ENCODE assay signal across 8 cellular contexts in genomic region chr9:6907772-6908381, GRCh38.
DNase-seq lines count a peak whose midpoint lies in the region; ATAC-seq, FAIRE-seq and TF ChIP-seq lines count a peak whose summit lies in the region.

No MANE protein-coding gene starts in this region.

- no peaks in the 10 kb centered on the region for H3K36me3 ChIP-seq in SK-N-MC (ENCODE audit: insufficient read depth, low read length)
- no peaks in the 10 kb centered on the region for H3K36me3 ChIP-seq in iPS-20b (ENCODE audit: insufficient read depth, low read depth, low read length)

- no peaks in the 10 kb centered on the region for H3K9me3 Mint-ChIP-seq in activated naive CD8-positive, alpha-beta T cell treated with anti-CD3 and anti-CD28 coated beads, Interleukin-2, amount 50 U/mL, for 24 hours

- DNase-seq in A549 (ENCODE audit: low read depth in 1 of 2, low spot score in 1 of 2) (peak; percentile 15 to 49), GM13977 (ENCODE audit: low spot score) (no peak), SK-N-MC (ENCODE audit: low read depth, low spot score) (peak; percentile 20), D341Med (ENCODE audit: low spot score) (no peak), posterior vena cava (ENCODE audit: low spot score) (no peak)
- no peak for DNase-seq in activated naive CD8-positive, alpha-beta T cell treated with anti-CD3 and anti-CD28 coated beads, Interleukin-2, amount 50 U/mL, for 24 hours

- H3K27me3 ChIP-seq in iPS-20b (ENCODE audit: insufficient read depth, low read length): no peaks in the 10 kb centered on the region

- H3K9ac ChIP-seq in SK-N-MC (ENCODE audit: insufficient read length) (no peak overlapping the region), iPS-20b (ENCODE audit: low read depth, low read length) (peak overlapping the region; percentile 22; the same call in 1 of the 2 replicates)

- H3K4me1 ChIP-seq in A549 (peaks cover 3% of the 10 kb centered on the region; the same call in 1 of the 3 replicates), iPS-20b (ENCODE audit: insufficient read depth, low read length) (peaks cover 13% of the 10 kb centered on the region; the same call in 1 of the 2 replicates)

- TF ChIP-seq CTCF in A549 (IDR thresholded peaks at IDR 0.05): peak; percentile 88
- peak; percentile 30 for TF ChIP-seq CTCF in GM13977 (IDR thresholded peaks at IDR 0.05; ENCODE audit: extremely low read depth, insufficient read depth, missing control alignments)

- intact Hi-C loops in posterior vena cava (cut with DNase I): no loop called here

- H3K4me1 Mint-ChIP-seq in activated naive CD8-positive, alpha-beta T cell treated with anti-CD3 and anti-CD28 coated beads, Interleukin-2, amount 50 U/mL, for 24 hours: peaks cover 8% of the 10 kb centered on the region

- H3K36me3 Mint-ChIP-seq in activated naive CD8-positive, alpha-beta T cell treated with anti-CD3 and anti-CD28 coated beads, Interleukin-2, amount 50 U/mL, for 24 hours (ENCODE audit: low read depth): no peaks in the 10 kb centered on the region

- H3K4me2 ChIP-seq in A549: no peak overlapping the region

- FAIRE-seq in A549 (lab: Jason Lieb, UNC): peak; percentile 97

- TF ChIP-seq RAD21 in A549 (conservative IDR thresholded peaks at IDR 0.05 in 1 of 2, IDR thresholded peaks at IDR 0.05 in 1 of 2): peak; percentile 79 to 81

- POLR2A ChIA-PET in A549 (lab: Yijun Ruan, JAX): no interaction called here

- WGBS in A549 (ENCODE audit: missing lambda C conversion rate): 60% methylated on average over 4 of the region's 4 CpGs

- TF ChIP-seq POLR2A in A549 (IDR thresholded peaks at IDR 0.05; ENCODE audit: low read length): no peak

- in situ Hi-C loops in GM13977 (cut with MboI; ENCODE audit: low pct_unique_long_range_greater_than_20kb, low sequenced_read_pairs, unreplicated experiment): loop anchor here (25.0 kb wide), 1 partner anchor 629 kb away; no protein-coding TSS in a partner anchor

- ATAC-seq in A549 (peak in 1 of 2 experiments; percentile 71; a peak in 3 of 6 replicates), HG03457 (IDR thresholded peaks at IDR 0.05; ENCODE audit: unreplicated experiment) (no peak)
- ATAC-seq in activated naive CD8-positive, alpha-beta T cell treated with anti-CD3 and anti-CD28 coated beads, Interleukin-2, amount 50 U/mL, for 24 hours: no peak

- CTCF ChIA-PET in A549 (lab: Yijun Ruan, JAX): interaction anchor here (1.0 to 2.6 kb wide), 3 partner anchors 10 to 145 kb away, joined by 3 to 12 read pairs (median 8); no protein-coding TSS in a partner anchor

- H3K9me3 ChIP-seq in A549: no peaks in the 10 kb centered on the region
- H3K9me3 ChIP-seq in SK-N-MC (ENCODE audit: low read depth, low read length): no peaks in the 10 kb centered on the region
- no peaks in the 10 kb centered on the region for H3K9me3 ChIP-seq in iPS-20b (ENCODE audit: insufficient read depth, low read depth, low read length)

- H3K4me3 ChIP-seq in A549: no peak overlapping the region
- no peak overlapping the region for H3K4me3 ChIP-seq in SK-N-MC
- H3K4me3 ChIP-seq in iPS-20b (ENCODE audit: low read length): no peak overlapping the region

- no peak overlapping the region for H3K4me3 Mint-ChIP-seq in activated naive CD8-positive, alpha-beta T cell treated with anti-CD3 and anti-CD28 coated beads, Interleukin-2, amount 50 U/mL, for 24 hours

- no peak overlapping the region for H3K27ac Mint-ChIP-seq in activated naive CD8-positive, alpha-beta T cell treated with anti-CD3 and anti-CD28 coated beads, Interleukin-2, amount 50 U/mL, for 24 hours

- H3K27ac ChIP-seq in A549 (no peak overlapping the region), SK-N-MC (no peak overlapping the region), iPS-20b (ENCODE audit: low read length) (no peak overlapping the region)

- TF ChIP-seq EP300 in A549 (IDR thresholded peaks at IDR 0.05): no peak

- no peaks in the 10 kb centered on the region for H3K27me3 Mint-ChIP-seq in activated naive CD8-positive, alpha-beta T cell treated with anti-CD3 and anti-CD28 coated beads, Interleukin-2, amount 50 U/mL, for 24 hours

TF ChIP-seq in A549, 52 proteins besides CTCF, POLR2A, EP300 and RAD21:
- TF ChIP-seq ESRRA (IDR thresholded peaks at IDR 0.05; ENCODE audit: borderline replicate concordance, low read length) (no peak), SMC3 (IDR thresholded peaks at IDR 0.05) (peak; percentile 70), ZSCAN20 (CRISPR knock-in tag; IDR thresholded peaks at IDR 0.05) (no peak)

Comparison
In these comparisons a context has a peak if more than half of its experiments do, and no peak if none do; other contexts are left out.
1. DNase-seq: peak in A549 (2 of 2) and SK-N-MC (single experiment); none in GM13977 (single experiment), D341Med (single experiment), posterior vena cava (single experiment) and activated naive CD8-positive, alpha-beta T cell treated with anti-CD3 and anti-CD28 coated beads, Interleukin-2, amount 50 U/mL, for 24 hours (single experiment).